Comparison of ENCODE assay signal across 8 cellular contexts in the genomic region with DNA sequence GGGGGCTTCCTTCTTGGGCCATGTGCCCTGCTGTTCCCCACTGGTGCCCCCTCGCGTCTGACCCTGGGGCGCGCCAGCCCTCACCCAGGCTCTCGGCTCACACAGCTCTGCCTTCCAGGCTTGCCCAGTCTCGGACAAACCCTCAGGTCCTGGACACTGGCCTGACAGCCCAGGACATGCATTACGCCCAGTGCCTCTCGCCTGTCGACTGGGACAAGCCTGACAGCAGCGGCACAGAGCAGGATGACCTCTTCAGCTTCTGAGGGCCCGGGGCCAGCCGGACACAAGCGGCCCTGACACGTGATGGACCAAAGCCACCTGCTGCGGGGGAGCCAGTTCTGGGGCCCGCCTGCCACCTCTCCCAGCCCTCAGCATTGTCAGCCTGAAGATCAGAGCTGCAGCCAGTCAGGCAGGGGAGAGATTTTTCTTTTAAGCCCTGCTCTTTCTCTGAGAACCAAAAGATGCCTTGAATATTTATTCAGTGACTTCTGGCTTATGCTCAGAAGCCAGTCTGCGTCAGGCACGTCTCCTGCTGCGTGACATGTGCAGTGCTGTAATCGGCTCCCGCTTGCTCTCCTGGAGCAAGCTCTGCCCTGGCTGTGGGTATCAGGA. TPM values are rescaled to one million over a fixed set of nuclear protein-coding genes. Genes with fewer than 3 reads are reported as not detected.
DNase-seq lines count a peak whose midpoint lies in the region; TF ChIP-seq lines count a peak whose summit lies in the region.

No MANE protein-coding gene starts in this region.

- H3K27me3 ChIP-seq in kidney epithelial cell (ENCODE audit: control insufficient read depth, insufficient read depth, low read length): no peaks in the 10 kb centered on the region
- H3K27me3 ChIP-seq in transverse colon: no peaks in the 10 kb centered on the region

- peak; percentile 40 for TF ChIP-seq CTCF in kidney epithelial cell (IDR thresholded peaks at IDR 0.05; ENCODE audit: insufficient read depth, low read length, poor library complexity, severe bottlenecking)
- no peak for TF ChIP-seq CTCF in transverse colon (IDR thresholded peaks at IDR 0.05)

- no peaks in the 10 kb centered on the region for H3K9me3 ChIP-seq in transverse colon

- peak; percentile 71 for DNase-seq in activated T-cell treated with anti-CD3 and anti-CD28 coated beads, Interleukin-2, amount 50 U/mL, for 1 hour
- DNase-seq in activated T-cell treated with anti-CD3 and anti-CD28 coated beads for 4 hours (no peak), anterior cingulate cortex (lab: John Stamatoyannopoulos, UW) (peak in 52 of 58 donors; percentile 13 to 83 (median 62)), kidney epithelial cell (ENCODE audit: low read depth) (no peak), transverse colon (no peak), NCI-H2196 (lab: John Stamatoyannopoulos, UW; ENCODE audit: unreplicated experiment) (no peak), RKO (ENCODE audit: low spot score) (no peak)
- no peak for DNase-seq in activated T-helper 2 cell treated with anti-CD3 and anti-CD28 coated beads, Interferon-gamma antibody, Interleukin-2, Interleukin-4, amounts not matched to agents 10 μg/mL and 5 μg/mL and 100 μg/mL, durations not matched to agents 14 hours and 24 hours and 36 hours (ENCODE audit: low spot score)

- H3K27ac ChIP-seq in transverse colon: peak overlapping the region; percentile 65 to 83 (median 76)

- TF ChIP-seq POLR2A in transverse colon (IDR thresholded peaks at IDR 0.05): no peak

- peaks cover 5% of the 10 kb centered on the region for H3K36me3 Mint-ChIP-seq in activated T-helper 2 cell treated with anti-CD3 and anti-CD28 coated beads, Interferon-gamma antibody, Interleukin-2, Interleukin-4, amounts not matched to agents 10 μg/mL and 5 μg/mL and 100 μg/mL, durations not matched to agents 14 hours and 24 hours and 36 hours (ENCODE audit: low read depth)

- peaks cover 18 to 48% (median 27%) of the 10 kb centered on the region in 4 donors for H3K4me1 ChIP-seq in transverse colon

- TF ChIP-seq EP300 in transverse colon (IDR thresholded peaks at IDR 0.05; ENCODE audit: low read depth): no peak

- WGBS in transverse colon (ENCODE audit: low coverage in 1 of 2), 2 donors: 80% methylated on average over 21 of the region's 21 CpGs; no CpG with 5 or more reads in 1 of the 2 donors

- in situ Hi-C loops in transverse colon (cut with MboI; ENCODE audit: low pct_ligation_motif_present in 1 of 4, low pct_unique_long_range_greater_than_20kb in 1 of 4, low sequenced_read_pairs in 3 of 4): no loop called here

- no peak overlapping the region for H3K4me3 Mint-ChIP-seq in activated T-helper 2 cell treated with anti-CD3 and anti-CD28 coated beads, Interferon-gamma antibody, Interleukin-2, Interleukin-4, amounts not matched to agents 10 μg/mL and 5 μg/mL and 100 μg/mL, durations not matched to agents 14 hours and 24 hours and 36 hours (ENCODE audit: low read depth)

- intact Hi-C loops in transverse colon (cut with DNase I; ENCODE audit: low total_unique reads): no loop called here
- intact Hi-C loops in activated T-helper 2 cell treated with anti-CD3 and anti-CD28 coated beads, Interferon-gamma antibody, Interleukin-2, Interleukin-4, amounts not matched to agents 10 μg/mL and 5 μg/mL and 100 μg/mL, durations not matched to agents 14 hours and 24 hours and 36 hours (cut with micrococcal nuclease): no loop called here

- no peaks in the 10 kb centered on the region for H3K27me3 Mint-ChIP-seq in activated T-helper 2 cell treated with anti-CD3 and anti-CD28 coated beads, Interferon-gamma antibody, Interleukin-2, Interleukin-4, amounts not matched to agents 10 μg/mL and 5 μg/mL and 100 μg/mL, durations not matched to agents 14 hours and 24 hours and 36 hours (ENCODE audit: low read depth)

- H3K36me3 ChIP-seq in kidney epithelial cell (ENCODE audit: control insufficient read depth, insufficient read depth, low read length): no peaks in the 10 kb centered on the region
- peaks cover 0 to 7% (median 0%) of the 10 kb centered on the region in 4 donors for H3K36me3 ChIP-seq in transverse colon

- no peak overlapping the region for H3K27ac Mint-ChIP-seq in activated T-helper 2 cell treated with anti-CD3 and anti-CD28 coated beads, Interferon-gamma antibody, Interleukin-2, Interleukin-4, amounts not matched to agents 10 μg/mL and 5 μg/mL and 100 μg/mL, durations not matched to agents 14 hours and 24 hours and 36 hours

- no peak overlapping the region for H3K4me3 ChIP-seq in kidney epithelial cell (ENCODE audit: low read depth, low read length)
- H3K4me3 ChIP-seq in transverse colon: no peak overlapping the region

- H3K9me3 Mint-ChIP-seq in activated T-helper 2 cell treated with anti-CD3 and anti-CD28 coated beads, Interferon-gamma antibody, Interleukin-2, Interleukin-4, amounts not matched to agents 10 μg/mL and 5 μg/mL and 100 μg/mL, durations not matched to agents 14 hours and 24 hours and 36 hours: no peaks in the 10 kb centered on the region

- H3K4me1 Mint-ChIP-seq in activated T-helper 2 cell treated with anti-CD3 and anti-CD28 coated beads, Interferon-gamma antibody, Interleukin-2, Interleukin-4, amounts not matched to agents 10 μg/mL and 5 μg/mL and 100 μg/mL, durations not matched to agents 14 hours and 24 hours and 36 hours (ENCODE audit: low read depth): peaks cover 25% of the 10 kb centered on the region

RNA-seq across cellular contexts. Expression of a gene that starts 23.4 kb away (rescaled TPM):
- 7.5 and 15.3 TPM in 2 replicates for total RNA-seq in kidney epithelial cell
- 10 to 100 TPM; 24.9 to 75.6 (median 37.8) TPM for total RNA-seq in transverse colon
- 6.3 and 7.2 TPM in 2 replicates for total RNA-seq in activated T-helper 2 cell treated with anti-CD3 and anti-CD28 coated beads, Interferon-gamma antibody, Interleukin-2, Interleukin-4, amounts not matched to agents 10 μg/mL and 5 μg/mL and 100 μg/mL, durations not matched to agents 14 hours and 24 hours and 36 hours

RNA-seq across cellular contexts. Expression of a gene that starts 49.8 kb away (rescaled TPM):
- total RNA-seq in kidney epithelial cell: 1.4 and 4.3 TPM in 2 replicates
- total RNA-seq in transverse colon: 1 to 10 TPM; 2.4 to 6.8 (median 4.3) TPM
- 4.1 and 5.0 TPM in 2 replicates for total RNA-seq in activated T-helper 2 cell treated with anti-CD3 and anti-CD28 coated beads, Interferon-gamma antibody, Interleukin-2, Interleukin-4, amounts not matched to agents 10 μg/mL and 5 μg/mL and 100 μg/mL, durations not matched to agents 14 hours and 24 hours and 36 hours

Comparison
In these comparisons a context has a peak if more than half of its experiments do, and no peak if none do; other contexts are left out.
1. DNase-seq: peak in activated T-cell treated with anti-CD3 and anti-CD28 coated beads, Interleukin-2, amount 50 U/mL, for 1 hour (single experiment) and anterior cingulate cortex (52 of 58); none in activated T-cell treated with anti-CD3 and anti-CD28 coated beads for 4 hours (single experiment), kidney epithelial cell (single experiment), transverse colon (single experiment), NCI-H2196 (single experiment), activated T-helper 2 cell treated with anti-CD3 and anti-CD28 coated beads, Interferon-gamma antibody, Interleukin-2, Interleukin-4, amounts not matched to agents 10 μg/mL and 5 μg/mL and 100 μg/mL, durations not matched to agents 14 hours and 24 hours and 36 hours (single experiment) and RKO (single experiment).